Comparison of ENCODE assay signal across 25 cellular contexts in the genomic region with DNA sequence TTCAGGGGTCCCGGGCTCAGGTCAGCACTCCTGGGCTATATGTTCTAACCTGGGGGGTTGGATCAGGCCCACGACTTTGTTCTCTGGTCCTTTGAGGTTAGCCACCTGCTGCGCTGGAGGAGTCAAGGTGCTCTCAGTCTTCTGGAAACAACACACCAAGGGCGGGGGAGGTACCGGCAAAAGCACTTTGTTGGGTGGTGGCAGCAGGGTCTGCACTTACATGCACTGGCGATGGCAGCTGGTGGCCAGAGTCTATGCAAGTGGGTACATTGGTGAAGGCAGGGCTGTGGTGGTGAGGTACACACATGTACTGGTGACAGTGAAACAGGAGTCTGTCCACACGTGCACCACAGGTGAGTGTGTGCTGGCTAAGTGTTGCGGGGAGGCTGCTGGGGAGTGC.
A peak's percentile ranks its signal among the peaks of the same experiment; 100 is the strongest.
DNase-seq lines count a peak whose midpoint lies in the region; ATAC-seq, FAIRE-seq and TF ChIP-seq lines count a peak whose summit lies in the region.
"Had no signal": no experiment of that assay in that cellular context is flagged by ENCODE, and none has a peak within 500 bp of the region (broad histone marks: within the 10 kb centered on the region; RNA-seq: fewer than 3 reads in every experiment).

No MANE protein-coding gene starts in this region.

- no peaks in the 10 kb centered on the region for H3K79me1 ChIP-seq in neuronal stem cell (ENCODE audit: low read depth, low read length)

- H2BK15ac ChIP-seq in neuronal stem cell (ENCODE audit: low read length): no peak overlapping the region

- no peak overlapping the region for H4K91ac ChIP-seq in neuronal stem cell (ENCODE audit: low read depth, low read length, poor library complexity)

- no peak overlapping the region for H3K14ac ChIP-seq in neuronal stem cell (ENCODE audit: low read length)

- no peak overlapping the region for H3K4ac ChIP-seq in neuronal stem cell (ENCODE audit: low read length)

- H2AFZ ChIP-seq in neuronal stem cell (ENCODE audit: low read length): no peak overlapping the region
- H2AFZ ChIP-seq: GM23338 had no signal

- DNase-seq in Right ventricle myocardium inferior (ENCODE audit: missing footprints) (peak; percentile 22), left cardiac atrium (no peak), neuronal stem cell (ENCODE audit: low spot score) (no peak), sciatic nerve (ENCODE audit: low spot score) (peak; percentile 44), upper lobe of right lung (no peak), frontal cortex (ENCODE audit: low spot score in 2 of 2) (no peak)
- no peak for DNase-seq in stimulated activated CD4-positive, alpha-beta T cell treated with anti-CD3 and anti-CD28 coated beads, Interleukin-4, amount 100 ng/mL, for 4 hours
- DNase-seq: ACHN; AML-193; BE2C; CD4-positive, alpha-beta T cell; DMS 273 treated with DMSO at 0.1 percent for 48 hours; DMS79; EL; GDM1; HFFc6 had no signal

- no peak overlapping the region for H3K23ac ChIP-seq in neuronal stem cell (ENCODE audit: low read depth, low read length, poor library complexity)

- WGBS in neuronal stem cell (ENCODE audit: extremely low coverage in 2 of 2, insufficient read length in 2 of 2, insufficient replicate concordance in 1 of 2), 2 donors: no CpG with 5 or more reads among the region's 8 CpGs

- ATAC-seq in Right ventricle myocardium inferior (no peak), left cardiac atrium (no peak), sciatic nerve (no peak), upper lobe of right lung (peak; percentile 29), GM21528 (IDR thresholded peaks at IDR 0.05; ENCODE audit: low FRiP score, unreplicated experiment) (no peak)
- ATAC-seq: A549, GM12878, GM23338 had no signal

- H3K27me3 ChIP-seq in neuronal stem cell (ENCODE audit: control insufficient read depth in 3 of 3, insufficient read depth in 3 of 3, low read depth in 1 of 3, low read length in 3 of 3) (no peaks in the 10 kb centered on the region), upper lobe of right lung (no peaks in the 10 kb centered on the region)
- H3K27me3 ChIP-seq: BE2C; BLaER1 treated with 17β-estradiol and CSF1 and Interleukin-3, amounts not matched to agents 10 nM and 100 nM had no signal

- H3K9ac ChIP-seq in neuronal stem cell (ENCODE audit: low read depth, low read length, poor library complexity): no peak overlapping the region
- H3K9ac ChIP-seq: BLaER1 treated with 17β-estradiol and CSF1 and Interleukin-3, amounts not matched to agents 10 nM and 100 nM had no signal

- H3K4me3 ChIP-seq in neuronal stem cell (ENCODE audit: low read length in 2 of 2): no peak overlapping the region
- no peak overlapping the region for H3K4me3 ChIP-seq in upper lobe of right lung
- H3K4me3 ChIP-seq: A549; BLaER1 treated with 17β-estradiol and CSF1 and Interleukin-3, amounts not matched to agents 10 nM and 100 nM; GM12878; GM23338; HAP-1 had no signal

- no peak for TF ChIP-seq CTCF in upper lobe of right lung (IDR thresholded peaks at IDR 0.05)

- intact Hi-C loops in Right ventricle myocardium inferior (cut with DNase I) (no loop called here), left cardiac atrium (cut with DNase I) (no loop called here), sciatic nerve (cut with DNase I) (no loop called here), upper lobe of right lung (cut with DNase I) (no loop called here)

- no peak overlapping the region for H3K4me2 ChIP-seq in neuronal stem cell (ENCODE audit: insufficient read depth, low read length, poor library complexity, severe bottlenecking)
- H3K4me2 ChIP-seq: A549; BLaER1 treated with 17β-estradiol and CSF1 and Interleukin-3, amounts not matched to agents 10 nM and 100 nM; GM23338 had no signal

- H3K9me3 ChIP-seq in neuronal stem cell (replicated peaks in 1 of 2; ENCODE audit: control insufficient read depth in 2 of 2, insufficient read depth in 1 of 2, low read depth in 1 of 2, low read length in 2 of 2) (no peaks in the 10 kb centered on the region), upper lobe of right lung (no peaks in the 10 kb centered on the region)
- H3K9me3 ChIP-seq: A549; BE2C; BLaER1 treated with 17β-estradiol and CSF1 and Interleukin-3, amounts not matched to agents 10 nM and 100 nM; HAP-1 had no signal

- H2BK5ac ChIP-seq in neuronal stem cell (ENCODE audit: low read length): peak overlapping the region; percentile 5

- H2AK5ac ChIP-seq in neuronal stem cell (ENCODE audit: low read depth, low read length): peak overlapping the region; percentile 10

- no peak overlapping the region for H3K27ac ChIP-seq in neuronal stem cell (replicated peaks; ENCODE audit: low read length)
- no peak overlapping the region for H3K27ac ChIP-seq in upper lobe of right lung
- H3K27ac ChIP-seq: 22Rv1; A549; BLaER1 treated with 17β-estradiol and CSF1 and Interleukin-3, amounts not matched to agents 10 nM and 100 nM had no signal

- H2BK120ac ChIP-seq in neuronal stem cell (ENCODE audit: low read depth, low read length): no peak overlapping the region

- H3K4me1 ChIP-seq in neuronal stem cell (ENCODE audit: control insufficient read depth in 2 of 2, insufficient read depth in 1 of 2, low read depth in 1 of 2, low read length in 2 of 2): no peaks in the 10 kb centered on the region
- H3K4me1 ChIP-seq in upper lobe of right lung: no peaks in the 10 kb centered on the region
- H3K4me1 ChIP-seq: A549; BE2C; BLaER1 treated with 17β-estradiol and CSF1 and Interleukin-3, amounts not matched to agents 10 nM and 100 nM had no signal

- peak overlapping the region; percentile 56 for H3K18ac ChIP-seq in neuronal stem cell (ENCODE audit: low read length)

- H4K8ac ChIP-seq in neuronal stem cell (ENCODE audit: low read depth, low read length): no peak overlapping the region

- H3K36me3 ChIP-seq in neuronal stem cell (replicated peaks in 1 of 2; ENCODE audit: control insufficient read depth in 2 of 2, insufficient read depth in 2 of 2, low read length in 2 of 2): no peaks in the 10 kb centered on the region
- no peaks in the 10 kb centered on the region for H3K36me3 ChIP-seq in upper lobe of right lung
- H3K36me3 ChIP-seq: BE2C; BLaER1 treated with 17β-estradiol and CSF1 and Interleukin-3, amounts not matched to agents 10 nM and 100 nM; HAP-1 had no signal

- H2BK12ac ChIP-seq in neuronal stem cell (ENCODE audit: low read length): no peak overlapping the region

- FAIRE-seq in frontal cortex (lab: Jason Lieb, UNC): no peak
- FAIRE-seq: A549, D721Med, GM12878, GM19239 had no signal

Comparison
In these comparisons a context has a peak if more than half of its experiments do, and no peak if none do; other contexts are left out.
1. DNase-seq: peak in Right ventricle myocardium inferior (single experiment) and sciatic nerve (single experiment); none in left cardiac atrium (single experiment), neuronal stem cell (single experiment), upper lobe of right lung (single experiment), frontal cortex (0 of 2) and stimulated activated CD4-positive, alpha-beta T cell treated with anti-CD3 and anti-CD28 coated beads, Interleukin-4, amount 100 ng/mL, for 4 hours (0 of 2).